In genomic region chr3:49007771-49008528, GRCh38 we compare ENCODE assay signal across 8 cellular contexts. TPM values are rescaled to one million over a fixed set of nuclear protein-coding genes. Genes with fewer than 3 reads are reported as not detected.
DNase-seq lines count a peak whose midpoint lies in the region; ATAC-seq lines count a peak whose summit lies in the region.

No MANE protein-coding gene starts in this region.

- peak; percentile 86 to 87 for ATAC-seq in right cardiac atrium
- ATAC-seq in aorta (ENCODE audit: low FRiP score): peak; percentile 90

- H3K4me3 ChIP-seq in H7 (ENCODE audit: insufficient read depth, low read depth, low read length) (peak overlapping the region; percentile 92), MG63 (peak overlapping the region; percentile 73), right cardiac atrium (ENCODE audit: low read length) (peak overlapping the region; percentile 67), rectal smooth muscle tissue (ENCODE audit: low read length) (peak overlapping the region; percentile 95), aorta (ENCODE audit: low read length in 2 of 2) (peak overlapping the region; percentile 30 to 69)

- peaks cover 12% of the 10 kb centered on the region for H3K36me3 ChIP-seq in H7 (replicated peaks; ENCODE audit: control insufficient read depth, insufficient read depth, low read length)
- H3K36me3 ChIP-seq in MG63: peaks cover 2% of the 10 kb centered on the region; the same call in 1 of the 2 replicates
- H3K36me3 ChIP-seq in rectal smooth muscle tissue (ENCODE audit: control insufficient read depth, insufficient read depth, low read length): peaks cover 9% of the 10 kb centered on the region
- no peaks in the 10 kb centered on the region for H3K36me3 ChIP-seq in aorta (ENCODE audit: control insufficient read depth in 1 of 2, insufficient read depth in 2 of 2, low read length in 1 of 2)

- no peaks in the 10 kb centered on the region for H3K9me3 Mint-ChIP-seq in T-helper 2 cell treated with Interferon-gamma antibody and Interleukin-4, amounts not matched to agents 5 μg/mL and 100 μg/mL, for 36 hours

- H3K27me3 ChIP-seq in H7 (ENCODE audit: control insufficient read depth, insufficient read depth, low read length) (no peaks in the 10 kb centered on the region; the same call in 1 of the 2 replicates), MG63 (no peaks in the 10 kb centered on the region), right cardiac atrium (ENCODE audit: control insufficient read depth, insufficient read depth) (no peaks in the 10 kb centered on the region), rectal smooth muscle tissue (ENCODE audit: control insufficient read depth, insufficient read depth, low read length) (no peaks in the 10 kb centered on the region), aorta (ENCODE audit: control insufficient read depth in 1 of 2, insufficient read depth in 2 of 2, low read length in 1 of 2) (no peaks in the 10 kb centered on the region)

- intact Hi-C loops in right cardiac atrium (cut with DNase I): no loop called here
- intact Hi-C loops in aorta (cut with DNase I): no loop called here

- peak overlapping the region; percentile 98 for H3K4me3 Mint-ChIP-seq in T-helper 2 cell treated with Interferon-gamma antibody and Interleukin-4, amounts not matched to agents 5 μg/mL and 100 μg/mL, for 36 hours

- H3K27ac ChIP-seq in angular gyrus (ENCODE audit: low read depth, low read length) (peak overlapping the region; percentile 92), right cardiac atrium (ENCODE audit: low read length) (peak overlapping the region; percentile 55), rectal smooth muscle tissue (ENCODE audit: low read depth, low read length) (peak overlapping the region; percentile 99), aorta (ENCODE audit: low read depth in 1 of 2, low read length in 2 of 2) (peak overlapping the region in 1 of 2 donors; percentile 46)

- H3K4me1 Mint-ChIP-seq in T-helper 2 cell treated with Interferon-gamma antibody and Interleukin-4, amounts not matched to agents 5 μg/mL and 100 μg/mL, for 36 hours (ENCODE audit: low read depth): peaks cover 17% of the 10 kb centered on the region

- H3K27ac Mint-ChIP-seq in T-helper 2 cell treated with Interferon-gamma antibody and Interleukin-4, amounts not matched to agents 5 μg/mL and 100 μg/mL, for 36 hours: peak overlapping the region; percentile 99

- DNase-seq in GF-D8 (lab: John Stamatoyannopoulos, UW) (peak; percentile 19), H7 (peak; percentile 99), MG63 (peak; percentile 82), right cardiac atrium (peak; percentile 93 to 96 (median 95)), aorta (peak; percentile 95 to 97)
- peak; percentile 83 for DNase-seq in T-helper 2 cell treated with Interferon-gamma antibody and Interleukin-4, amounts not matched to agents 5 μg/mL and 100 μg/mL, for 36 hours (ENCODE audit: low spot score)

- H3K9ac ChIP-seq in rectal smooth muscle tissue (ENCODE audit: low read length): peak overlapping the region; percentile 88

- WGBS in right cardiac atrium: 17% methylated on average over 41 of the region's 41 CpGs
- 14% methylated on average over 36 to 41 of the region's 41 CpGs for WGBS in aorta, 2 donors

- H3K9me3 ChIP-seq in MG63: no peaks in the 10 kb centered on the region
- no peaks in the 10 kb centered on the region for H3K9me3 ChIP-seq in right cardiac atrium (ENCODE audit: control insufficient read depth, low read length)
- no peaks in the 10 kb centered on the region for H3K9me3 ChIP-seq in aorta (ENCODE audit: control insufficient read depth, low read length)

- peaks cover 13% of the 10 kb centered on the region for H3K36me3 Mint-ChIP-seq in T-helper 2 cell treated with Interferon-gamma antibody and Interleukin-4, amounts not matched to agents 5 μg/mL and 100 μg/mL, for 36 hours (ENCODE audit: low read depth)

- H3K4me1 ChIP-seq in right cardiac atrium (ENCODE audit: control insufficient read depth, insufficient read depth, low read length) (peaks cover 3% of the 10 kb centered on the region), rectal smooth muscle tissue (ENCODE audit: control insufficient read depth, insufficient read depth, low read length) (peaks cover 3% of the 10 kb centered on the region), aorta (ENCODE audit: control insufficient read depth in 1 of 2, insufficient read depth in 2 of 2, low read length in 2 of 2) (no peaks in the 10 kb centered on the region)

- no peaks in the 10 kb centered on the region for H3K27me3 Mint-ChIP-seq in T-helper 2 cell treated with Interferon-gamma antibody and Interleukin-4, amounts not matched to agents 5 μg/mL and 100 μg/mL, for 36 hours (ENCODE audit: low read depth)

RNA-seq across cellular contexts. Expression of gene WDR6, which starts 0.8 kb away (rescaled TPM):
- 141 and 151 TPM in 2 replicates for total RNA-seq in H7 (2014; rRNA removed; shearing (Covaris generic))
- 72.7 and 77.2 TPM in 2 replicates for total RNA-seq in MG63 (2014; rRNA removed; shearing (Covaris generic); ENCODE audit: low replicate concordance)
- total RNA-seq in right cardiac atrium (100 to 1,000 TPM in 1 of 4 donors, 10 to 100 TPM in 3; 77.3 to 109 (median 90.1) TPM), aorta (100 to 1,000 TPM; 118 to 151 TPM)
- polyA plus RNA-seq in right cardiac atrium (65.3 TPM), aorta (100 to 1,000 TPM in 1 of 2 donors, 10 to 100 TPM in 1; 24.0 to 232 TPM)

RNA-seq across cellular contexts. Expression of gene DALRD3, which starts 10.4 kb away (rescaled TPM):
- 55.5 and 65.9 TPM in 2 replicates for total RNA-seq in H7 (2014; rRNA removed; shearing (Covaris generic))
- 15.9 and 18.6 TPM in 2 replicates for total RNA-seq in MG63 (2014; rRNA removed; shearing (Covaris generic); ENCODE audit: low replicate concordance)
- total RNA-seq in right cardiac atrium (10 to 100 TPM in 2 of 4 donors, 1 to 10 TPM in 2; 7.5 to 10.4 (median 10.0) TPM), aorta (10 to 100 TPM in 1 of 2 donors, 1 to 10 TPM in 1; 8.8 to 20.6 TPM)
- polyA plus RNA-seq in right cardiac atrium (8.3 TPM), aorta (10 to 100 TPM; 10.1 to 42.4 TPM)

RNA-seq across cellular contexts. Expression of gene NDUFAF3, which starts 14.0 kb away (rescaled TPM):
- total RNA-seq in H7 (2014; rRNA removed; shearing (Covaris generic)): 81.2 and 94.8 TPM in 2 replicates
- total RNA-seq in MG63 (2014; rRNA removed; shearing (Covaris generic); ENCODE audit: low replicate concordance): 37.8 and 91.3 TPM in 2 replicates
- total RNA-seq in right cardiac atrium (100 to 1,000 TPM; 164 to 188 (median 173) TPM), aorta (10 to 100 TPM; 55.8 to 60.6 TPM)
- polyA plus RNA-seq in right cardiac atrium (220 TPM), aorta (10 to 100 TPM; 72.2 to 75.1 TPM)

RNA-seq across cellular contexts. Expression of gene P4HTM, which starts 17.9 kb away (rescaled TPM):
- 17.6 and 22.4 TPM in 2 replicates for total RNA-seq in H7 (2014; rRNA removed; shearing (Covaris generic))
- not detected in 2 replicates for total RNA-seq in MG63 (2014; rRNA removed; shearing (Covaris generic); ENCODE audit: low replicate concordance)
- 10 to 100 TPM; 39.1 to 42.8 (median 39.5) TPM for total RNA-seq in right cardiac atrium
- 24.9 TPM for polyA plus RNA-seq in right cardiac atrium
- 10 to 100 TPM; 22.0 to 36.6 TPM for total RNA-seq in aorta
- polyA plus RNA-seq in aorta: 10 to 100 TPM; 11.1 to 59.5 TPM

RNA-seq across cellular contexts. Expression of gene IMPDH2, which starts 21.2 kb away (rescaled TPM):
- total RNA-seq in H7 (2014; rRNA removed; shearing (Covaris generic)): 409 and 490 TPM in 2 replicates
- 304 and 356 TPM in 2 replicates for total RNA-seq in MG63 (2014; rRNA removed; shearing (Covaris generic); ENCODE audit: low replicate concordance)
- 10 to 100 TPM; 50.5 to 62.6 (median 60.5) TPM for total RNA-seq in right cardiac atrium
- polyA plus RNA-seq in right cardiac atrium: 34.7 TPM
- 100 to 1,000 TPM in 1 of 2 donors, 10 to 100 TPM in 1; 84.6 to 101 TPM for total RNA-seq in aorta
- polyA plus RNA-seq in aorta: 100 to 1,000 TPM in 1 of 2 donors, 10 to 100 TPM in 1; 47.6 to 111 TPM

Comparison
In these comparisons a context has a peak if more than half of its experiments do, and no peak if none do; other contexts are left out.
1. DNase-seq: peak in every context shown above with its lines; median percentile 99 in H7; 96 in aorta; 95 in right cardiac atrium; 83 in T-helper 2 cell treated with Interferon-gamma antibody and Interleukin-4, amounts not matched to agents 5 μg/mL and 100 μg/mL, for 36 hours; 82 in MG63; 19 in GF-D8.